In the genomic region with DNA sequence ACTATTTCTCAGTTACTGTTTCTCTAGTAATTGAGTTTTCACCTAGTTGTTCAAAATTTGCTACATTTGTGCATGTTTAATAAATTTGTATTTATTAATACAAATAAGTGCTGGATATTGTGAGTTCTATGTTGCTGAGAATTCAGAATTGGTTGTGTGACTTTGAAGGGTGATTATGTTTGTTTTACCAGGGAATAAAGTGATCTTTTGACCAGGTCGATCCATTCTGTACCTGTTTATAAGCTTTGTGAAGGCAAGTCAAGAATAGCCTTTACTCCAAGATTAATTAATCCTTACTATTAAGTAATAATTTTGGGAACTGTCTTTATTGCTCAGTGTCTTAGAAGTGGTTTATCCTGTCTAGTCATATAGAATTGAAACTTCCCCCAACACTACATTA, we compare ENCODE assay signal across 28 cellular contexts.
"Had no signal": no experiment of that assay in that cellular context is flagged by ENCODE, and none has a peak within 500 bp of the region (broad histone marks: within the 10 kb centered on the region; RNA-seq: fewer than 3 reads in every experiment).

No MANE protein-coding gene starts in this region.

- ATAC-seq: effector memory CD8-positive, alpha-beta T cell; esophagus mucosa; foreskin keratinocyte; gastrocnemius medialis; gastroesophageal sphincter; heart left ventricle; heart right ventricle had no signal

- H3K4me3 ChIP-seq: colonic mucosa, coronary artery, dorsolateral prefrontal cortex, esophagus muscularis mucosa, esophagus squamous epithelium, gastrocnemius medialis, gastroesophageal sphincter, heart left ventricle, heart right ventricle had no signal

- FAIRE-seq: colon, endometrium, endothelial cell of umbilical vein, frontal cortex had no signal

- H3K27me3 ChIP-seq: colonic mucosa, dorsolateral prefrontal cortex, esophagus muscularis mucosa, esophagus squamous epithelium, foreskin keratinocyte, gastrocnemius medialis, gastroesophageal sphincter, heart left ventricle, heart right ventricle had no signal

- H3K4me1 ChIP-seq: colonic mucosa, esophagus muscularis mucosa, esophagus squamous epithelium, foreskin keratinocyte, gastrocnemius medialis, gastroesophageal sphincter, heart left ventricle, heart right ventricle had no signal

- DNase-seq: colonic mucosa; cortex of kidney; dermis blood vessel endothelial cell; dorsolateral prefrontal cortex; effector CD4-positive, alpha-beta T cell; effector CD8-positive, alpha-beta T cell; effector memory CD4-positive, alpha-beta T cell; effector memory CD8-positive, alpha-beta T cell; endodermal cell; erythroblast; esophagus squamous epithelium; foreskin fibroblast; foreskin keratinocyte; foreskin melanocyte; gastrocnemius medialis; glutamatergic neuron; head of caudate nucleus; heart left ventricle; heart right ventricle had no signal

- H3K9me3 ChIP-seq: colonic mucosa, esophagus squamous epithelium, gastrocnemius medialis had no signal

- H3K27ac ChIP-seq: colonic mucosa, coronary artery, dorsolateral prefrontal cortex, epithelial cell of prostate, esophagus muscularis mucosa, esophagus squamous epithelium, foreskin keratinocyte, gastrocnemius medialis, gastroesophageal sphincter, heart left ventricle, heart right ventricle had no signal

- H3K36me3 ChIP-seq: colonic mucosa, esophagus muscularis mucosa, esophagus squamous epithelium, gastrocnemius medialis, gastroesophageal sphincter, heart left ventricle, heart right ventricle had no signal
